7 cellular contexts compared by ENCODE assay signal in the genomic region with DNA sequence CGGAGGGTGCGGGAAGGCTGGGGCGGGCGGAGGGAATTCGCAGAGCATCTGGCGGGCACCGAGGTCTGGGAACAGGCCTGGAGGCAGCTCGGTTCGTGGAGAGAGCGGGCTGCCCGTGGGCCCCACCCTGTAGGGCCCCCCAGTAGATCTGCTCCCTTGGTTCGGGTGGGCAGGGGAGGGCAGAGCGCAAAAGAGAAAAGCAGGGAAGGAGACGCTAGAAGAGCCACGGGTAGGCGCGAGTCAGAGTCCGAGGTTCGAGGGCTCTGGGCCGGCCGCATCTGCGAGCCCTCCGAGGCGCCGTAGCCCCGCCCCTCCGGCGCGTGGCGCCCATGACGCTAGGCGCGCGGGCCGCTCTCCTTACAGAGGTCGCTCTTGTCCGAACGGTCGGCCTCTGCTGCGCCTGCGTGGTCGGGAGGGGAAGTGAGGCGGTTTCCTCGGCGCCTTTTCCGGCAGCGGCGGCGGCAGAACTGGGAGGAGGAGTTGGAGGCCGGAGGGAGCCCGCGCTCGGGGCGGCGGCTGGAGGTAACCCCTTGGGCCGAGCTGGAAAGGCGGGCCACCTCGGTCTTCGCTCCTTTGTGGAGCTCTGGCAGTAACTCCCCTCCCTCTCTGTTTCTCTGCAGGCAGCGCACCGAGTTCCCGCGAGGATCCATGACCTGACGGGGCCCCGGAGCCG. TPM values are rescaled to one million over a fixed set of nuclear protein-coding genes. Genes with fewer than 3 reads are reported as not detected.
DNase-seq lines count a peak whose midpoint lies in the region; ATAC-seq, FAIRE-seq and TF ChIP-seq lines count a peak whose summit lies in the region.

A gene (plus strand): TSS at position 447 of the 673 bp plus-strand sequence. CDS start 655 bp downstream, outside the sequence.

- H4K20me1 ChIP-seq in astrocyte (ENCODE audit: insufficient read depth, low read length), result peaks cover 36% of the 10 kb centered on the region

- H3K27me3 Mint-ChIP-seq in T-helper 2 cell treated with Interferon-gamma antibody and Interleukin-4, amounts not matched to agents 5 μg/mL and 100 μg/mL, for 36 hours (ENCODE audit: low read depth), result no peaks in the 10 kb centered on the region
- H3K27me3 Mint-ChIP-seq in astrocyte (ENCODE audit: low read depth, unreplicated experiment), result no peaks in the 10 kb centered on the region

- no peak for TF ChIP-seq CTCF in astrocyte (IDR thresholded peaks at IDR 0.05; ENCODE audit: insufficient read depth, low read depth, low read length)

- no peak for FAIRE-seq in astrocyte (lab: Jason Lieb, UNC)

- no peaks in the 10 kb centered on the region for H3K27me3 ChIP-seq in astrocyte (ENCODE audit: insufficient read depth, low read length)

- H3K9me3 Mint-ChIP-seq in T-helper 2 cell treated with Interferon-gamma antibody and Interleukin-4, amounts not matched to agents 5 μg/mL and 100 μg/mL, for 36 hours, result no peaks in the 10 kb centered on the region
- H3K9me3 Mint-ChIP-seq in astrocyte (ENCODE audit: unreplicated experiment), result no peaks in the 10 kb centered on the region

- peaks cover 21% of the 10 kb centered on the region for H3K4me1 Mint-ChIP-seq in T-helper 2 cell treated with Interferon-gamma antibody and Interleukin-4, amounts not matched to agents 5 μg/mL and 100 μg/mL, for 36 hours (ENCODE audit: low read depth)
- peaks cover 15% of the 10 kb centered on the region for H3K4me1 Mint-ChIP-seq in astrocyte (ENCODE audit: low read depth, unreplicated experiment)

- H3K36me3 Mint-ChIP-seq in T-helper 2 cell treated with Interferon-gamma antibody and Interleukin-4, amounts not matched to agents 5 μg/mL and 100 μg/mL, for 36 hours (ENCODE audit: low read depth), result peaks cover 45% of the 10 kb centered on the region
- H3K36me3 Mint-ChIP-seq in astrocyte (ENCODE audit: low read depth, unreplicated experiment), result peaks cover 11% of the 10 kb centered on the region

- H3K79me2 ChIP-seq in astrocyte (ENCODE audit: insufficient read depth, low read length), result peaks cover 53% of the 10 kb centered on the region

- peak within 1 kb of the TSS; percentile 96 for H3K4me3 ChIP-seq in astrocyte (ENCODE audit: insufficient read depth, low read depth, low read length)

- peak within 1 kb of the TSS; percentile 98 for H3K27ac ChIP-seq in astrocyte (ENCODE audit: low read depth, low read length)

- H3K9me3 ChIP-seq in astrocyte (ENCODE audit: insufficient read depth, low read depth, low read length), result no peaks in the 10 kb centered on the region

- peaks cover 13% of the 10 kb centered on the region for H3K36me3 ChIP-seq in astrocyte (ENCODE audit: insufficient read depth, low read length)

- ATAC-seq in GM18502 (IDR thresholded peaks at IDR 0.05; ENCODE audit: poor library complexity, unreplicated experiment) (peak; percentile 86), HG02970 (IDR thresholded peaks at IDR 0.05; ENCODE audit: low FRiP score, unreplicated experiment) (peak; percentile 79)

- peak within 1 kb of the TSS; percentile 100 for H3K4me3 Mint-ChIP-seq in T-helper 2 cell treated with Interferon-gamma antibody and Interleukin-4, amounts not matched to agents 5 μg/mL and 100 μg/mL, for 36 hours
- peak within 1 kb of the TSS; percentile 97 for H3K4me3 Mint-ChIP-seq in astrocyte (ENCODE audit: unreplicated experiment)

- peak within 1 kb of the TSS; percentile 95 for H2AFZ ChIP-seq in astrocyte (ENCODE audit: low read depth, low read length)

- H3K9ac ChIP-seq in astrocyte (ENCODE audit: low read length), result peak within 1 kb of the TSS; percentile 98

- peak within 1 kb of the TSS; percentile 94 for H3K4me2 ChIP-seq in astrocyte (ENCODE audit: low read length)

- peak within 1 kb of the TSS; percentile 99 for H3K27ac Mint-ChIP-seq in T-helper 2 cell treated with Interferon-gamma antibody and Interleukin-4, amounts not matched to agents 5 μg/mL and 100 μg/mL, for 36 hours
- peak within 1 kb of the TSS; percentile 100 for H3K27ac Mint-ChIP-seq in astrocyte (ENCODE audit: unreplicated experiment)

- H3K4me1 ChIP-seq in astrocyte (ENCODE audit: insufficient read depth, low read length), result peaks cover 13% of the 10 kb centered on the region

- peak; percentile 95 to 98 for DNase-seq in NCI-H1930 (lab: John Stamatoyannopoulos, UW)
- peak; percentile 98 for DNase-seq in T-helper 2 cell treated with Interferon-gamma antibody and Interleukin-4, amounts not matched to agents 5 μg/mL and 100 μg/mL, for 36 hours (ENCODE audit: low spot score)
- peak; percentile 92 for DNase-seq in astrocyte (ENCODE audit: low read depth)
- peak; percentile 96 for DNase-seq in hepatic stellate cell (ENCODE audit: low spot score)
- DNase-seq in renal cortical epithelial cell (ENCODE audit: low read depth), result peak; percentile 85

RNA-seq across cellular contexts. Expression of the gene that starts here (rescaled TPM):
- 53.1 and 53.4 TPM in 2 replicates for total RNA-seq in astrocyte
- total RNA-seq in renal cortical epithelial cell, result 103 and 113 TPM in 2 replicates

Comparison
In these comparisons a context has a peak if more than half of its experiments do, and no peak if none do; other contexts are left out.
1. Peak in every context shown above with its lines: DNase-seq, ATAC-seq, H3K4me3 ChIP-seq and H3K27ac ChIP-seq.